Comparison of ENCODE assay signal across 36 cellular contexts in genomic region chrX:70257599-70258288, GRCh38. TPM values are rescaled to one million over a fixed set of nuclear protein-coding genes. Genes with fewer than 3 reads are reported as not detected.
"Had no signal": no experiment of that assay in that cellular context is flagged by ENCODE, and none has a peak within 500 bp of the region (broad histone marks: within the 10 kb centered on the region; RNA-seq: fewer than 3 reads in every experiment).

No MANE protein-coding gene starts in this region.

- ATAC-seq: activated CD8-positive, alpha-beta T cell treated with anti-CD3 and anti-CD28 coated beads for 36 hours; activated T-cell treated with anti-CD3 and anti-CD28 coated beads, Interleukin-2, amount 50 U/mL, for 4 hours; activated T-helper 17 cell treated with anti-CD3 and anti-CD28 coated beads, Interleukin-2, amount 50 U/mL, for 72 hours; body of pancreas; heart right ventricle; right lobe of liver; stimulated activated effector memory CD8-positive, alpha-beta T cell treated with anti-CD3 and anti-CD28 coated beads, Interleukin-12 subunit alpha, Interleukin-12 subunit beta, amount 100 ng/mL, for 72 hours; stimulated activated naive CD8-positive, alpha-beta T cell treated with anti-CD3 and anti-CD28 coated beads, Interleukin-15, amount 100 ng/mL, for 72 hours; WTC11 had no signal

- H3K9me3 Mint-ChIP-seq: activated CD4-positive, alpha-beta T cell treated with anti-CD3 and anti-CD28 coated beads, Interleukin-2, amount 10 ng/mL, durations not matched to agents 7 days and 5 days; activated CD8-positive, alpha-beta T cell treated with anti-CD3 and anti-CD28 coated beads for 36 hours; activated naive CD4-positive, alpha-beta T cell treated with anti-CD3 and anti-CD28 coated beads, Interleukin-2, amount 50 U/mL, for 24 hours; activated T-cell treated with anti-CD3 and anti-CD28 coated beads, Interleukin-2, amount 50 U/mL, for 4 hours; activated T-helper 17 cell treated with anti-CD3 and anti-CD28 coated beads, Interleukin-2, amount 50 U/mL, for 72 hours; stimulated activated effector memory CD8-positive, alpha-beta T cell treated with anti-CD3 and anti-CD28 coated beads, Interleukin-12 subunit alpha, Interleukin-12 subunit beta, amount 100 ng/mL, for 72 hours; stimulated activated naive CD8-positive, alpha-beta T cell treated with anti-CD3 and anti-CD28 coated beads, Interleukin-15, amount 100 ng/mL, for 72 hours; type B pancreatic cell; WTC11 had no signal

- DNase-seq: activated CD4-positive, alpha-beta T cell treated with anti-CD3 and anti-CD28 coated beads for 1 hour; activated CD4-positive, alpha-beta T cell treated with anti-CD3 and anti-CD28 coated beads, Interleukin-2, amount 10 ng/mL, durations not matched to agents 7 days and 5 days; activated CD8-positive, alpha-beta T cell treated with anti-CD3 and anti-CD28 coated beads for 36 hours; activated T-cell treated with anti-CD3 and anti-CD28 coated beads, Interleukin-2, amount 50 U/mL, for 4 hours; anterior cingulate cortex; body of pancreas; cerebellar nuclear complex; colonic mucosa; effector CD8-positive, alpha-beta T cell; esophagus squamous epithelium; foreskin melanocyte; heart right ventricle; left ventricle myocardium inferior; naive B cell; nephron progenitor cell; right lobe of liver; stimulated activated CD4-positive, alpha-beta T cell treated with anti-CD3 and anti-CD28 coated beads, Interleukin-12 subunit alpha, Interleukin-12 subunit beta, amount 100 ng/mL, for 4 hours; stimulated activated CD4-positive, alpha-beta T cell treated with anti-CD3 and anti-CD28 coated beads, Interleukin-4, amount 100 ng/mL, for 1 hour; stimulated activated naive CD8-positive, alpha-beta T cell treated with anti-CD3 and anti-CD28 coated beads, Interleukin-15, amount 100 ng/mL, for 72 hours; substantia nigra; uterus had no signal

- H3K27me3 Mint-ChIP-seq: activated CD4-positive, alpha-beta T cell treated with anti-CD3 and anti-CD28 coated beads, Interleukin-2, amount 10 ng/mL, durations not matched to agents 7 days and 5 days; activated CD8-positive, alpha-beta T cell treated with anti-CD3 and anti-CD28 coated beads for 36 hours; activated naive CD4-positive, alpha-beta T cell treated with anti-CD3 and anti-CD28 coated beads, Interleukin-2, amount 50 U/mL, for 24 hours; activated T-helper 17 cell treated with anti-CD3 and anti-CD28 coated beads, Interleukin-2, amount 50 U/mL, for 72 hours; naive B cell; stimulated activated naive CD8-positive, alpha-beta T cell treated with anti-CD3 and anti-CD28 coated beads, Interleukin-15, amount 100 ng/mL, for 72 hours; type B pancreatic cell had no signal

- H3K4me1 Mint-ChIP-seq: naive B cell had no signal

- H3K27me3 ChIP-seq: body of pancreas, cardiac muscle cell, colonic mucosa, esophagus squamous epithelium, neutrophil, right lobe of liver had no signal

- H3K36me3 ChIP-seq: cardiac muscle cell, colonic mucosa, esophagus squamous epithelium, heart right ventricle, left ventricle myocardium inferior, neutrophil, right lobe of liver, uterus had no signal

- H3K27ac Mint-ChIP-seq: activated CD4-positive, alpha-beta T cell treated with anti-CD3 and anti-CD28 coated beads, Interleukin-2, amount 10 ng/mL, durations not matched to agents 7 days and 5 days; activated CD8-positive, alpha-beta T cell treated with anti-CD3 and anti-CD28 coated beads for 36 hours; activated naive CD4-positive, alpha-beta T cell treated with anti-CD3 and anti-CD28 coated beads, Interleukin-2, amount 50 U/mL, for 24 hours; activated T-helper 17 cell treated with anti-CD3 and anti-CD28 coated beads, Interleukin-2, amount 50 U/mL, for 72 hours; stimulated activated effector memory CD8-positive, alpha-beta T cell treated with anti-CD3 and anti-CD28 coated beads, Interleukin-12 subunit alpha, Interleukin-12 subunit beta, amount 100 ng/mL, for 72 hours; type B pancreatic cell; WTC11 had no signal

- H3K9me3 ChIP-seq: body of pancreas, colonic mucosa, esophagus squamous epithelium, heart right ventricle, left ventricle myocardium inferior, neutrophil, right lobe of liver, uterus had no signal

- H3K4me3 Mint-ChIP-seq: activated CD4-positive, alpha-beta T cell treated with anti-CD3 and anti-CD28 coated beads, Interleukin-2, amount 10 ng/mL, durations not matched to agents 7 days and 5 days; activated CD8-positive, alpha-beta T cell treated with anti-CD3 and anti-CD28 coated beads for 36 hours; activated naive CD4-positive, alpha-beta T cell treated with anti-CD3 and anti-CD28 coated beads, Interleukin-2, amount 50 U/mL, for 24 hours; activated T-cell treated with anti-CD3 and anti-CD28 coated beads, Interleukin-2, amount 50 U/mL, for 4 hours; activated T-helper 17 cell treated with anti-CD3 and anti-CD28 coated beads, Interleukin-2, amount 50 U/mL, for 72 hours; naive B cell; nephron progenitor cell; stimulated activated effector memory CD8-positive, alpha-beta T cell treated with anti-CD3 and anti-CD28 coated beads, Interleukin-12 subunit alpha, Interleukin-12 subunit beta, amount 100 ng/mL, for 72 hours; stimulated activated naive CD8-positive, alpha-beta T cell treated with anti-CD3 and anti-CD28 coated beads, Interleukin-15, amount 100 ng/mL, for 72 hours; type B pancreatic cell; WTC11 had no signal

- H3K4me3 ChIP-seq: body of pancreas, cardiac muscle cell, colonic mucosa, esophagus squamous epithelium, heart right ventricle, left ventricle myocardium inferior, right lobe of liver, uterus had no signal

- H3K4me1 ChIP-seq: body of pancreas, colonic mucosa, esophagus squamous epithelium, heart right ventricle, left ventricle myocardium inferior, right lobe of liver, uterus had no signal

- H3K36me3 Mint-ChIP-seq: stimulated activated effector memory CD8-positive, alpha-beta T cell treated with anti-CD3 and anti-CD28 coated beads, Interleukin-12 subunit alpha, Interleukin-12 subunit beta, amount 100 ng/mL, for 72 hours; type B pancreatic cell; WTC11 had no signal

- H3K27ac ChIP-seq: body of pancreas, cardiac muscle cell, colonic mucosa, epithelial cell of prostate, esophagus squamous epithelium, heart right ventricle, left ventricle myocardium inferior, neutrophil, right lobe of liver, uterus had no signal

RNA-seq across cellular contexts. Expression of gene P2RY4, which starts 2.3 kb away (rescaled TPM):
- total RNA-seq: dermis microvascular lymphatic vessel endothelial cell; left ventricle myocardium inferior; lung microvascular endothelial cell; skeletal muscle tissue; T-helper 1 cell treated with Interleukin-12 subunit alpha and Interleukin-12 subunit beta and Interleukin-4 antibody, amounts not matched to agents 30 ng/mL and 1 ng/mL, for 36 hours; WTC11 had no signal

RNA-seq across cellular contexts. Expression of gene ARR3, which starts 10.4 kb away (rescaled TPM):
- total RNA-seq: activated CD4-positive, alpha-beta T cell treated with anti-CD3 and anti-CD28 coated beads, Interleukin-2, amount 10 ng/mL, durations not matched to agents 7 days and 5 days; activated CD8-positive, alpha-beta T cell treated with anti-CD3 and anti-CD28 coated beads for 36 hours; activated T-cell treated with anti-CD3 and anti-CD28 coated beads, Interleukin-2, amount 50 U/mL, for 4 hours; activated T-helper 17 cell treated with anti-CD3 and anti-CD28 coated beads, Interleukin-2, amount 50 U/mL, for 72 hours; body of pancreas; cardiac muscle cell; colonic mucosa; dermis microvascular lymphatic vessel endothelial cell; esophagus squamous epithelium; glomerular endothelial cell; heart right ventricle; left ventricle myocardium inferior; lung microvascular endothelial cell; osteocyte; posterior vena cava; right lobe of liver; skeletal muscle tissue; T-helper 1 cell treated with Interleukin-12 subunit alpha and Interleukin-12 subunit beta and Interleukin-4 antibody, amounts not matched to agents 30 ng/mL and 1 ng/mL, for 36 hours; uterus; WTC11 had no signal

RNA-seq across cellular contexts. Expression of gene AWAT1, which starts 23.3 kb away (rescaled TPM):
- total RNA-seq: activated CD4-positive, alpha-beta T cell treated with anti-CD3 and anti-CD28 coated beads, Interleukin-2, amount 10 ng/mL, durations not matched to agents 7 days and 5 days; activated CD8-positive, alpha-beta T cell treated with anti-CD3 and anti-CD28 coated beads for 36 hours; activated T-cell treated with anti-CD3 and anti-CD28 coated beads, Interleukin-2, amount 50 U/mL, for 4 hours; activated T-helper 17 cell treated with anti-CD3 and anti-CD28 coated beads, Interleukin-2, amount 50 U/mL, for 72 hours; body of pancreas; cardiac muscle cell; colonic mucosa; dermis microvascular lymphatic vessel endothelial cell; esophagus squamous epithelium; glomerular endothelial cell; heart right ventricle; left ventricle myocardium inferior; lung microvascular endothelial cell; osteocyte; posterior vena cava; right lobe of liver; skeletal muscle tissue; T-helper 1 cell treated with Interleukin-12 subunit alpha and Interleukin-12 subunit beta and Interleukin-4 antibody, amounts not matched to agents 30 ng/mL and 1 ng/mL, for 36 hours; uterus; WTC11 had no signal

RNA-seq across cellular contexts. Expression of gene RAB41, which starts 24.2 kb away (rescaled TPM):
- total RNA-seq: activated CD4-positive, alpha-beta T cell treated with anti-CD3 and anti-CD28 coated beads, Interleukin-2, amount 10 ng/mL, durations not matched to agents 7 days and 5 days; activated CD8-positive, alpha-beta T cell treated with anti-CD3 and anti-CD28 coated beads for 36 hours; activated T-cell treated with anti-CD3 and anti-CD28 coated beads, Interleukin-2, amount 50 U/mL, for 4 hours; activated T-helper 17 cell treated with anti-CD3 and anti-CD28 coated beads, Interleukin-2, amount 50 U/mL, for 72 hours; body of pancreas; cardiac muscle cell; colonic mucosa; dermis microvascular lymphatic vessel endothelial cell; esophagus squamous epithelium; glomerular endothelial cell; heart right ventricle; left ventricle myocardium inferior; lung microvascular endothelial cell; osteocyte; posterior vena cava; right lobe of liver; skeletal muscle tissue; T-helper 1 cell treated with Interleukin-12 subunit alpha and Interleukin-12 subunit beta and Interleukin-4 antibody, amounts not matched to agents 30 ng/mL and 1 ng/mL, for 36 hours; uterus; WTC11 had no signal
